ENCODE assay signal across 8 cellular contexts in genomic region chr19:11530432-11530831, GRCh38. TPM values are rescaled to one million over a fixed set of nuclear protein-coding genes. Genes with fewer than 3 reads are reported as not detected.
DNase-seq lines count a peak whose midpoint lies in the region; ATAC-seq lines count a peak whose summit lies in the region.

No MANE protein-coding gene starts in this region.

- peak; percentile 91 for DNase-seq in D341Med (ENCODE audit: low spot score)
- peak; percentile 81 for DNase-seq in MG63
- peak; percentile 61 for DNase-seq in RPMI7951 (ENCODE audit: low read depth)
- DNase-seq in T47D (ENCODE audit: low read depth in 1 of 2, low spot score in 1 of 2) = peak; percentile 80 to 97
- DNase-seq in iPS-NIHi11 (ENCODE audit: low spot score) = peak; percentile 89
- peak; percentile 20 to 58 (median 46) for DNase-seq in stimulated activated CD4-positive, alpha-beta T cell treated with anti-CD3 and anti-CD28 coated beads, Interleukin-12 subunit alpha, Interleukin-12 subunit beta, amount 100 ng/mL, for 48 hours (ENCODE audit: low read depth in 2 of 3, low spot score in 1 of 3)
- DNase-seq in effector CD8-positive, alpha-beta T cell (lab: John Stamatoyannopoulos, UW) = no peak

- no peak overlapping the region for H3K4me3 ChIP-seq in MG63

- peaks cover 15% of the 10 kb centered on the region for H3K36me3 ChIP-seq in MG63

- no peaks in the 10 kb centered on the region for H3K27me3 ChIP-seq in MG63

- H3K9me3 ChIP-seq in MG63 = no peaks in the 10 kb centered on the region

- in situ Hi-C loops in T47D (cut with HindIII; ENCODE audit: low pct_unique_long_range_greater_than_20kb, low sequenced_read_pairs) = no loop called here

- no peak for ATAC-seq in HG02759 (IDR thresholded peaks at IDR 0.05; ENCODE audit: unreplicated experiment)

RNA-seq across cellular contexts. Expression of gene ECSIT, which starts 1.5 kb away (rescaled TPM):
- total RNA-seq in MG63 (2014; rRNA removed; shearing (Covaris generic); ENCODE audit: low replicate concordance) = 139 and 196 TPM in 2 replicates
- total RNA-seq in RPMI7951 (2014; rRNA removed; shearing (Covaris generic)) = 47.9 and 51.2 TPM in 2 replicates

RNA-seq across cellular contexts. Expression of gene CNN1, which starts 8.2 kb away (rescaled TPM):
- total RNA-seq in MG63 (2014; rRNA removed; shearing (Covaris generic); ENCODE audit: low replicate concordance) = 0.46 TPM in 1 of 2 replicates, not detected in the other
- 0.96 and 3.0 TPM in 2 replicates for total RNA-seq in RPMI7951 (2014; rRNA removed; shearing (Covaris generic))

RNA-seq across cellular contexts. Expression of gene ZNF653, which starts 24.8 kb away (rescaled TPM):
- 7.4 and 12.8 TPM in 2 replicates for total RNA-seq in MG63 (2014; rRNA removed; shearing (Covaris generic); ENCODE audit: low replicate concordance)
- 5.9 and 6.0 TPM in 2 replicates for total RNA-seq in RPMI7951 (2014; rRNA removed; shearing (Covaris generic))

RNA-seq across cellular contexts. Expression of gene ELOF1, which starts 28.6 kb away (rescaled TPM):
- 51.6 and 111 TPM in 2 replicates for total RNA-seq in MG63 (2014; rRNA removed; shearing (Covaris generic); ENCODE audit: low replicate concordance)
- 62.6 and 108 TPM in 2 replicates for total RNA-seq in RPMI7951 (2014; rRNA removed; shearing (Covaris generic))

RNA-seq across cellular contexts. Expression of gene ACP5, which starts 47.0 kb away (rescaled TPM):
- not detected in 2 replicates for total RNA-seq in MG63 (2014; rRNA removed; shearing (Covaris generic); ENCODE audit: low replicate concordance)
- 1.7 and 2.1 TPM in 2 replicates for total RNA-seq in RPMI7951 (2014; rRNA removed; shearing (Covaris generic))
